In the genomic region with DNA sequence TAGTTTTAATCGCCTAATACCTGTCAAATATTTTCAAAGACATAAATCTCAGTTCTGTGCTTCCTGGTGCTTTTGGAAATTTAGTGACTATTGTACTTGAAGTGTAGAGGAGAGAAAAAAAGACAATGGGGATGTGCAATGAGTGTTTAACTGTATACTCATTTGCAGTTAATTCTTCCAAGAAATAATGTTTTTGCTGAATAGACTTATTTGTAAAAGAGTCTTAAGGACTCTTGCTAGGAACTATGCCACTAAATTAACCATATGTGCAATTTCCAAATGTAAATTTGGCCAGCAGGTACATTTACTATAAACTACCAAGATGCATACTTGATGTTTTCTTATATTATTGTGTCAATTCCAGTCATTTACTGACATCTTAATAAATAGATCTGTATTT, we compare ENCODE assay signal across 16 cellular contexts. TPM values are rescaled to one million over a fixed set of nuclear protein-coding genes. Genes with fewer than 3 reads are reported as not detected.
DNase-seq lines count a peak whose midpoint lies in the region; ATAC-seq and TF ChIP-seq lines count a peak whose summit lies in the region.
"Had no signal": no experiment of that assay in that cellular context is flagged by ENCODE, and none has a peak within 500 bp of the region (broad histone marks: within the 10 kb centered on the region; RNA-seq: fewer than 3 reads in every experiment).

No MANE protein-coding gene starts in this region.

- H3K36me3 ChIP-seq in SU-DHL-6 (ENCODE audit: low read length) (no peaks in the 10 kb centered on the region), iPS-18a (ENCODE audit: control insufficient read depth, low read depth, low read length) (no peaks in the 10 kb centered on the region), smooth muscle cell (ENCODE audit: low read depth) (no peaks in the 10 kb centered on the region)
- H3K36me3 ChIP-seq: gastroesophageal sphincter, pancreas had no signal

- H3K27ac ChIP-seq in SU-DHL-6 (ENCODE audit: low read depth, low read length) = no peak overlapping the region
- H3K27ac ChIP-seq in iPS-18a (ENCODE audit: low read length) = no peak overlapping the region
- no peak overlapping the region for H3K27ac ChIP-seq in smooth muscle cell (ENCODE audit: low read depth)
- H3K27ac ChIP-seq: gastroesophageal sphincter, pancreas had no signal

- H3K4me1 Mint-ChIP-seq in activated naive CD4-positive, alpha-beta T cell treated with anti-CD3 and anti-CD28 coated beads, Interleukin-2, amount 50 U/mL, for 24 hours = peaks cover 62% of the 10 kb centered on the region
- H3K4me1 Mint-ChIP-seq in stimulated activated naive B cell treated with anti-CD40 and anti-IgM and Interleukin-4, amounts not matched to agents 10 μg/mL and 1 μg/mL and 100 μg/mL, for 72 hours = peaks cover 16 to 37% of the 10 kb centered on the region in 2 donors

- H3K27me3 Mint-ChIP-seq in activated naive CD4-positive, alpha-beta T cell treated with anti-CD3 and anti-CD28 coated beads, Interleukin-2, amount 50 U/mL, for 24 hours = no peaks in the 10 kb centered on the region
- no peaks in the 10 kb centered on the region for H3K27me3 Mint-ChIP-seq in stimulated activated naive B cell treated with anti-CD40 and anti-IgM and Interleukin-4, amounts not matched to agents 10 μg/mL and 1 μg/mL and 100 μg/mL, for 72 hours

- H3K79me2 ChIP-seq in SU-DHL-6 (ENCODE audit: insufficient read depth, low read length) (peaks cover 37% of the 10 kb centered on the region), smooth muscle cell (ENCODE audit: low read depth) (peaks cover 66% of the 10 kb centered on the region)

- DNase-seq in activated naive CD4-positive, alpha-beta T cell treated with anti-CD3 and anti-CD28 coated beads, Interleukin-2, amount 50 U/mL, for 72 hours (ENCODE audit: low spot score in 2 of 2) = no peak
- DNase-seq in smooth muscle cell (lab: John Stamatoyannopoulos, UW; ENCODE audit: unreplicated experiment) = no peak
- no peak for DNase-seq in stimulated activated naive B cell treated with anti-CD40 and anti-IgM and Interleukin-4, amounts not matched to agents 10 μg/mL and 1 μg/mL and 100 μg/mL, for 72 hours
- no peak for DNase-seq in COLO668 (lab: John Stamatoyannopoulos, UW; ENCODE audit: unreplicated experiment)
- DNase-seq: left colon, pancreas had no signal

- H3K4me3 Mint-ChIP-seq in activated naive CD4-positive, alpha-beta T cell treated with anti-CD3 and anti-CD28 coated beads, Interleukin-2, amount 50 U/mL, for 24 hours = peak overlapping the region; percentile 99
- no peak overlapping the region for H3K4me3 Mint-ChIP-seq in stimulated activated naive B cell treated with anti-CD40 and anti-IgM and Interleukin-4, amounts not matched to agents 10 μg/mL and 1 μg/mL and 100 μg/mL, for 72 hours

- H3F3A ChIP-seq in SU-DHL-6 (ENCODE audit: insufficient read depth) (no peaks in the 10 kb centered on the region), smooth muscle cell (ENCODE audit: low read depth) (no peaks in the 10 kb centered on the region)

- no peaks in the 10 kb centered on the region for H3K9me3 Mint-ChIP-seq in activated naive CD4-positive, alpha-beta T cell treated with anti-CD3 and anti-CD28 coated beads, Interleukin-2, amount 50 U/mL, for 24 hours
- H3K9me3 Mint-ChIP-seq in activated naive CD4-positive, alpha-beta T cell treated with anti-CD3 and anti-CD28 coated beads, Interleukin-2, amount 50 U/mL, for 72 hours = no peaks in the 10 kb centered on the region
- H3K9me3 Mint-ChIP-seq in stimulated activated naive B cell treated with anti-CD40 and anti-IgM and Interleukin-4, amounts not matched to agents 10 μg/mL and 1 μg/mL and 100 μg/mL, for 72 hours = no peaks in the 10 kb centered on the region
- H3K9me3 Mint-ChIP-seq: T-helper 1 cell treated with Interleukin-12 subunit alpha and Interleukin-12 subunit beta and Interleukin-4 antibody, amounts not matched to agents 30 μg/mL and 1 μg/mL, for 36 hours had no signal

- H3K9me2 ChIP-seq in SU-DHL-6 (replicated peaks; ENCODE audit: insufficient read depth, low read length) = no peaks in the 10 kb centered on the region

- H3K4me1 ChIP-seq in iPS-18a (ENCODE audit: control insufficient read depth, low read depth, low read length) (peaks cover 17% of the 10 kb centered on the region), smooth muscle cell (ENCODE audit: low read depth) (peaks cover 11% of the 10 kb centered on the region)

- WGBS in smooth muscle cell (ENCODE audit: low lambda C conversion rate) = 97% methylated on average over 1 of the region's 1 CpG

- H3K4me2 ChIP-seq in SU-DHL-6 (ENCODE audit: low read depth, low read length, poor library complexity, severe bottlenecking) (peak overlapping the region; percentile 96), smooth muscle cell (peak overlapping the region; percentile 94)

- ATAC-seq in activated naive CD4-positive, alpha-beta T cell treated with anti-CD3 and anti-CD28 coated beads, Interleukin-2, amount 50 U/mL, for 72 hours = no peak
- ATAC-seq in stimulated activated naive B cell treated with anti-CD40 and anti-IgM and Interleukin-4, amounts not matched to agents 10 μg/mL and 1 μg/mL and 100 μg/mL, for 72 hours (replicated peaks) = no peak
- ATAC-seq in HG03159 (IDR thresholded peaks at IDR 0.05; ENCODE audit: unreplicated experiment) = no peak
- ATAC-seq: gastroesophageal sphincter, left colon, pancreas had no signal

- H2AFZ ChIP-seq in SU-DHL-6 (ENCODE audit: low read depth, low read length, severe bottlenecking) (no peak overlapping the region), smooth muscle cell (ENCODE audit: low read depth) (no peak overlapping the region)

- no peak overlapping the region for H3K27ac Mint-ChIP-seq in activated naive CD4-positive, alpha-beta T cell treated with anti-CD3 and anti-CD28 coated beads, Interleukin-2, amount 50 U/mL, for 24 hours
- no peak overlapping the region for H3K27ac Mint-ChIP-seq in activated naive CD4-positive, alpha-beta T cell treated with anti-CD3 and anti-CD28 coated beads, Interleukin-2, amount 50 U/mL, for 72 hours
- H3K27ac Mint-ChIP-seq in stimulated activated naive B cell treated with anti-CD40 and anti-IgM and Interleukin-4, amounts not matched to agents 10 μg/mL and 1 μg/mL and 100 μg/mL, for 72 hours = no peak overlapping the region
- H3K27ac Mint-ChIP-seq: T-helper 1 cell treated with Interleukin-12 subunit alpha and Interleukin-12 subunit beta and Interleukin-4 antibody, amounts not matched to agents 30 μg/mL and 1 μg/mL, for 36 hours had no signal

- H3K4me3 ChIP-seq in SU-DHL-6 (ENCODE audit: insufficient read depth, low read length, poor library complexity, severe bottlenecking) (no peak overlapping the region), iPS-18a (ENCODE audit: low read length) (peak overlapping the region; percentile 87), smooth muscle cell (peak overlapping the region; percentile 94)

- TF ChIP-seq CTCF in SU-DHL-6 (IDR thresholded peaks at IDR 0.05; ENCODE audit: insufficient read depth, low read length, poor library complexity, severe bottlenecking) (no peak), smooth muscle cell (IDR thresholded peaks at IDR 0.05; ENCODE audit: borderline replicate concordance, insufficient read depth, poor library complexity, severe bottlenecking) (no peak)

- H3K9me3 ChIP-seq in SU-DHL-6 (ENCODE audit: insufficient read depth, low read length) (no peaks in the 10 kb centered on the region), iPS-18a (ENCODE audit: control insufficient read depth, low read depth, low read length) (no peaks in the 10 kb centered on the region), smooth muscle cell (replicated peaks; ENCODE audit: low read depth) (no peaks in the 10 kb centered on the region)
- H3K9me3 ChIP-seq: gastroesophageal sphincter, pancreas had no signal

- H3K27me3 ChIP-seq in SU-DHL-6 (ENCODE audit: low read length) = no peaks in the 10 kb centered on the region
- H3K27me3 ChIP-seq in iPS-18a (ENCODE audit: control insufficient read depth, insufficient read depth, low read length) = no peaks in the 10 kb centered on the region
- no peaks in the 10 kb centered on the region for H3K27me3 ChIP-seq in smooth muscle cell (ENCODE audit: low read depth)
- H3K27me3 ChIP-seq: gastroesophageal sphincter, pancreas had no signal

- no peaks in the 10 kb centered on the region; the same call in 1 of the 2 replicates for H4K20me1 ChIP-seq in SU-DHL-6 (ENCODE audit: low read depth, low read length)
- H4K20me1 ChIP-seq in smooth muscle cell (ENCODE audit: low read depth) = peaks cover 59% of the 10 kb centered on the region

- H3K36me3 Mint-ChIP-seq in activated naive CD4-positive, alpha-beta T cell treated with anti-CD3 and anti-CD28 coated beads, Interleukin-2, amount 50 U/mL, for 24 hours = peaks cover 13% of the 10 kb centered on the region
- peaks cover 12 to 25% of the 10 kb centered on the region in 2 donors for H3K36me3 Mint-ChIP-seq in activated naive CD4-positive, alpha-beta T cell treated with anti-CD3 and anti-CD28 coated beads, Interleukin-2, amount 50 U/mL, for 72 hours
- H3K36me3 Mint-ChIP-seq in stimulated activated naive B cell treated with anti-CD40 and anti-IgM and Interleukin-4, amounts not matched to agents 10 μg/mL and 1 μg/mL and 100 μg/mL, for 72 hours = peaks cover 0 to 9% of the 10 kb centered on the region in 2 donors

- H3K9ac ChIP-seq in SU-DHL-6 (ENCODE audit: low read length) (no peak overlapping the region), iPS-18a (ENCODE audit: low read length) (no peak overlapping the region), smooth muscle cell (ENCODE audit: low read depth) (peak overlapping the region; percentile 99)

RNA-seq across cellular contexts. Expression of a gene that starts 2.0 kb away (rescaled TPM):
- total RNA-seq in activated naive CD4-positive, alpha-beta T cell treated with anti-CD3 and anti-CD28 coated beads, Interleukin-2, amount 50 U/mL, for 72 hours = 10 to 100 TPM; 21.4 to 27.3 TPM
- total RNA-seq in smooth muscle cell = 43.2 and 44.6 TPM in 2 replicates
- polyA plus RNA-seq in smooth muscle cell = 49.0 and 52.0 TPM in 2 replicates

RNA-seq across cellular contexts. Expression of a gene that starts 47.3 kb away (rescaled TPM):
- total RNA-seq in activated naive CD4-positive, alpha-beta T cell treated with anti-CD3 and anti-CD28 coated beads, Interleukin-2, amount 50 U/mL, for 72 hours = not detected
- total RNA-seq in smooth muscle cell = not detected in 2 replicates
- not detected in 2 replicates for polyA plus RNA-seq in smooth muscle cell
- total RNA-seq: activated CD8-positive, alpha-beta memory T cell treated with anti-CD3 and anti-CD28 coated beads for 36 hours; dermis microvascular lymphatic vessel endothelial cell; G401; gastroesophageal sphincter; left colon; pancreas had no signal
- polyA plus RNA-seq: adipose tissue, pancreas had no signal
